In the genomic region with DNA sequence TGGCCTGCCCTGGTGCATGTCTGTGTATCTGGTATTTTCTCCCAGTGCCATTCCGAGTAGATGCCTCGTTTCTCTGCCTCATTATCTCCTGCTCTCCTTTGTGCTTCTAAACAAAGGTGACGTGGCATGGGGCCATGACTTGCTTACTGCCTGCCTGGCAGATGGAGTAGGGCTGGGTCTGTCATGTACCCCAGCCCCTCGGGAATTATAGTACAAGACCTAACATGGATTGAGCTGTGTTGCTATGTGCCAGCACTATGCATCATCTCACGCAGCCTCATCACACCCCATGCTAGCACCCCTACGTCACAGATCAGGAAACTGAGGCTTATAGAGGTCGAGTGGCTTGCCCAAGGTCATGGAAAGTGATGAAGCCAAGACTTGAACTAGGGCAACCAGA, we compare ENCODE assay signal across 29 cellular contexts.
DNase-seq lines count a peak whose midpoint lies in the region; ATAC-seq lines count a peak whose summit lies in the region.
"Had no signal": no experiment of that assay in that cellular context is flagged by ENCODE, and none has a peak within 500 bp of the region (broad histone marks: within the 10 kb centered on the region; RNA-seq: fewer than 3 reads in every experiment).

No MANE protein-coding gene starts in this region.

- peak overlapping the region; percentile 72 for H3K27ac ChIP-seq in temporal lobe (ENCODE audit: low read depth, low read length)
- H3K27ac ChIP-seq: breast epithelium, WERI-Rb-1 had no signal

- H3K9me3 Mint-ChIP-seq in activated CD8-positive, alpha-beta T cell treated with anti-CD3 and anti-CD28 coated beads, Interleukin-2, amount 10 ng/mL, durations not matched to agents 7 days and 5 days (ENCODE audit: insufficient read depth): no peaks in the 10 kb centered on the region
- H3K9me3 Mint-ChIP-seq: activated CD4-positive, alpha-beta T cell treated with anti-CD3 and anti-CD28 coated beads, Interleukin-2, amount 10 ng/mL, durations not matched to agents 24 days and 14 days; effector memory CD8-positive, alpha-beta T cell; immature natural killer cell had no signal

- no peak overlapping the region for H3K27ac Mint-ChIP-seq in activated CD8-positive, alpha-beta T cell treated with anti-CD3 and anti-CD28 coated beads, Interleukin-2, amount 10 ng/mL, durations not matched to agents 7 days and 5 days
- H3K27ac Mint-ChIP-seq: activated CD4-positive, alpha-beta T cell treated with anti-CD3 and anti-CD28 coated beads, Interleukin-2, amount 10 ng/mL, durations not matched to agents 24 days and 14 days; effector memory CD8-positive, alpha-beta T cell; immature natural killer cell; naive B cell had no signal

- H3K4me3 Mint-ChIP-seq in activated CD8-positive, alpha-beta T cell treated with anti-CD3 and anti-CD28 coated beads, Interleukin-2, amount 10 ng/mL, durations not matched to agents 7 days and 5 days: no peak overlapping the region
- H3K4me3 Mint-ChIP-seq: activated CD4-positive, alpha-beta T cell treated with anti-CD3 and anti-CD28 coated beads, Interleukin-2, amount 10 ng/mL, durations not matched to agents 24 days and 14 days; effector memory CD8-positive, alpha-beta T cell; immature natural killer cell; naive B cell had no signal

- DNase-seq in Right ventricle myocardium superior: peak; percentile 63
- no peak for DNase-seq in left cardiac atrium
- peak; percentile 86 for DNase-seq in NCI-H1436 (lab: John Stamatoyannopoulos, UW)
- DNase-seq in NCI-H524 treated with DMSO at 0.1 percent for 48 hours (lab: John Stamatoyannopoulos, UW): peak; percentile 3
- no peak for DNase-seq in cortex of kidney (lab: John Stamatoyannopoulos, UW)
- DNase-seq in stimulated activated CD4-positive, alpha-beta T cell treated with anti-CD3 and anti-CD28 coated beads, Interleukin-12 subunit alpha, Interleukin-12 subunit beta, amount 100 ng/mL, for 4 hours: no peak
- DNase-seq in activated CD8-positive, alpha-beta T cell treated with anti-CD3 and anti-CD28 coated beads, Interleukin-2, amount 10 ng/mL, durations not matched to agents 7 days and 5 days: no peak
- DNase-seq: activated CD4-positive, alpha-beta T cell treated with anti-CD3 and anti-CD28 coated beads, Interleukin-2, amount 10 ng/mL, durations not matched to agents 24 days and 14 days; activated naive CD4-positive, alpha-beta T cell; activated T-cell treated with anti-CD3 and anti-CD28 coated beads, Interleukin-2, amount 50 U/mL, for 48 hours; Caco-2; effector memory CD8-positive, alpha-beta T cell; EL; foreskin melanocyte; hippocampal formation; immature natural killer cell; naive B cell; NCI-H1930; NCI-H526 treated with DMSO at 0.1 percent for 48 hours; nucleus accumbens; SHP77; small intestine; stimulated activated CD4-positive, alpha-beta T cell treated with anti-CD3 and anti-CD28 coated beads, Interleukin-2, amount 100 ng/mL, for 24 hours; T-helper 9 cell; WERI-Rb-1 had no signal

- no peaks in the 10 kb centered on the region for H3K27me3 Mint-ChIP-seq in activated CD8-positive, alpha-beta T cell treated with anti-CD3 and anti-CD28 coated beads, Interleukin-2, amount 10 ng/mL, durations not matched to agents 7 days and 5 days (ENCODE audit: low read depth)
- H3K27me3 Mint-ChIP-seq: activated CD4-positive, alpha-beta T cell treated with anti-CD3 and anti-CD28 coated beads, Interleukin-2, amount 10 ng/mL, durations not matched to agents 24 days and 14 days; naive B cell had no signal

- intact Hi-C loops in Right ventricle myocardium superior (cut with DNase I): no loop called here
- intact Hi-C loops in left cardiac atrium (cut with DNase I): no loop called here

- POLR2A ChIA-PET in activated CD8-positive, alpha-beta T cell treated with anti-CD3 and anti-CD28 coated beads, Interleukin-2, amount 10 ng/mL, durations not matched to agents 7 days and 5 days (lab: Charles Lee): no interaction called here

- no peak for ATAC-seq in Right ventricle myocardium superior (ENCODE audit: poor library complexity)
- no peak for ATAC-seq in left cardiac atrium
- no peak for ATAC-seq in activated CD8-positive, alpha-beta T cell treated with anti-CD3 and anti-CD28 coated beads, Interleukin-2, amount 10 ng/mL, durations not matched to agents 7 days and 5 days
- ATAC-seq: effector memory CD8-positive, alpha-beta T cell; esophagus mucosa; left lobe of liver had no signal

- no peaks in the 10 kb centered on the region for H3K36me3 Mint-ChIP-seq in activated CD8-positive, alpha-beta T cell treated with anti-CD3 and anti-CD28 coated beads, Interleukin-2, amount 10 ng/mL, durations not matched to agents 7 days and 5 days (ENCODE audit: low read depth)
- H3K36me3 Mint-ChIP-seq: immature natural killer cell, naive B cell had no signal

- CTCF ChIA-PET in activated CD8-positive, alpha-beta T cell treated with anti-CD3 and anti-CD28 coated beads, Interleukin-2, amount 10 ng/mL, durations not matched to agents 7 days and 5 days (lab: Charles Lee): no interaction called here

- H3K4me1 Mint-ChIP-seq in activated CD8-positive, alpha-beta T cell treated with anti-CD3 and anti-CD28 coated beads, Interleukin-2, amount 10 ng/mL, durations not matched to agents 7 days and 5 days (ENCODE audit: low read depth): no peaks in the 10 kb centered on the region
- H3K4me1 Mint-ChIP-seq: activated CD4-positive, alpha-beta T cell treated with anti-CD3 and anti-CD28 coated beads, Interleukin-2, amount 10 ng/mL, durations not matched to agents 24 days and 14 days; immature natural killer cell; naive B cell had no signal

Comparison
In these comparisons a context has a peak if more than half of its experiments do, and no peak if none do; other contexts are left out.
1. DNase-seq: peak in Right ventricle myocardium superior (single experiment), NCI-H1436 (single experiment) and NCI-H524 treated with DMSO at 0.1 percent for 48 hours (single experiment); none in left cardiac atrium (single experiment), cortex of kidney (single experiment), stimulated activated CD4-positive, alpha-beta T cell treated with anti-CD3 and anti-CD28 coated beads, Interleukin-12 subunit alpha, Interleukin-12 subunit beta, amount 100 ng/mL, for 4 hours (single experiment) and activated CD8-positive, alpha-beta T cell treated with anti-CD3 and anti-CD28 coated beads, Interleukin-2, amount 10 ng/mL, durations not matched to agents 7 days and 5 days (single experiment).